ENCODE assay signal across 1 cellular context in the genomic region with DNA sequence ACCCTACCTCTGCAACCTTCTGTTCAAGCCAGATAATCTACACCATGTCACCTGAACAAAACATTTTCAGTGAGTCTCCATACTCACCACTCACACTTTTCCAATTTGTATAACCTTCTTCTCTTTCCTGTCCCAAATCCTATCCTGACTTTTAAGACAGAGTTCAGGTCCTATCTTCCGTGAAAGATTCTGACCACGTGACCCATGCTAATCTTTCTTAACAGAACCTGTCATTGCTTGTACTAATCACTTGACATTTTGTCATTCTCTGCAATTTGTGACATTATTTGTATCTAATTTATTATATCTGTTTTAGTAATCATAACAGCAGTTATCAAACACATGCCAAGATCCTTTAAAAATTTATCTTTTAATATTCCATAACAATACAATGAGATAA.
TF ChIP-seq lines count a peak whose summit lies in the region.

No MANE protein-coding gene starts in this region.

TF ChIP-seq in K562, 482 proteins besides CTCF, POLR2A, EP300 and RAD21 (continued from another document):
- TF ChIP-seq, protein P1, sequence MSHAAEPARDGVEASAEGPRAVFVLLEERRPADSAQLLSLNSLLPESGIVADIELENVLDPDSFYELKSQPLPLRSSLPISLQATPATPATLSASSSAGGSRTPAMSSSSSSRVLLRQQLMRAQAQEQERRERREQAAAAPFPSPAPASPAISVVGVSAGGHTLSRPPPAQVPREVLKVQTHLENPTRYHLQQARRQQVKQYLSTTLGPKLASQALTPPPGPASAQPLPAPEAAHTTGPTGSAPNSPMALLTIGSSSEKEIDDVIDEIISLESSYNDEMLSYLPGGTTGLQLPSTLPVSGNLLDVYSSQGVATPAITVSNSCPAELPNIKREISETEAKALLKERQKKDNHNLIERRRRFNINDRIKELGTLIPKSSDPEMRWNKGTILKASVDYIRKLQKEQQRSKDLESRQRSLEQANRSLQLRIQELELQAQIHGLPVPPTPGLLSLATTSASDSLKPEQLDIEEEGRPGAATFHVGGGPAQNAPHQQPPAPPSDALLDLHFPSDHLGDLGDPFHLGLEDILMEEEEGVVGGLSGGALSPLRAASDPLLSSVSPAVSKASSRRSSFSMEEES (CRISPR knock-in tag; IDR thresholded peaks at IDR 0.05) = peak; percentile 73
- TF ChIP-seq MCM5 (IDR thresholded peaks at IDR 0.05; ENCODE audit: low read depth) = no peak
- TF ChIP-seq SAFB (IDR thresholded peaks at IDR 0.05; ENCODE audit: borderline replicate concordance, low read depth, low read length) = no peak
